11 cellular contexts compared by ENCODE assay signal in the genomic region with DNA sequence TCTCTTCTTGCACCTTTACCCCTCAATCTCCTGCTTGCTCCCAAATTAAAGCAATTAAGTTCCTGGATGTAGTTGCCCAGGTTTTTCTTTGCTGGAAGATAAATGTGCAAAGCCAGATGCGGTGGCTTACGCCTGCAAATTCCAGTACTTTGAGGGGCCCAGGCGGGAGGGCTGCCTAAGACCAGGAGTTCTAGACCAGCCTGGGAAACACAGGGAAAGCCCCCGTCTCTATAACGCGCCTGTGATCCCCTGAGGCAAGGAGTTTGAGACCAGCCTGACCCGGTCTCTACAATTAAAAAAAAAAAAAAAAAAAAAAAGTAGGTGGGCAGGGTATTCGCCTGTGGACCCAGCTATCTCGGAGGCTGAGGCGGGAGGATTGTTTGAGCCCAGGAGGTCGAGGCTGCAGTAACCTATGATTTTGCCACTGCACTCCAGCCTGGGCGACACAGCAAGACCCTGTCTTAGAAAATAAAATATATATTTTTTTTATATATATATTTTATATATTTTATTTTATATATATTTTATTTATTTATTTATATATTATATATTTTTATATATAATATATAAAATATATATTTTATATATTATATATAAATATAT. TPM values are rescaled to one million over a fixed set of nuclear protein-coding genes. Genes with fewer than 3 reads are reported as not detected.
DNase-seq lines count a peak whose midpoint lies in the region; ATAC-seq, FAIRE-seq and TF ChIP-seq lines count a peak whose summit lies in the region.
"Had no signal": no experiment of that assay in that cellular context is flagged by ENCODE, and none has a peak within 500 bp of the region (broad histone marks: within the 10 kb centered on the region; RNA-seq: fewer than 3 reads in every experiment).

No MANE protein-coding gene starts in this region.

- no peak for TF ChIP-seq CTCF in keratinocyte (optimal IDR thresholded peaks at IDR 0.05 in 1 of 3, IDR thresholded peaks at IDR 0.05 in 1 of 3, conservative IDR thresholded peaks at IDR 0.05 in 1 of 3; ENCODE audit: extremely low read depth in 1 of 3, insufficient read depth in 2 of 3, low read length in 3 of 3)

- peak overlapping the region; percentile 74 for H3K4me3 Mint-ChIP-seq in T-helper 2 cell treated with Interferon-gamma antibody and Interleukin-4, amounts not matched to agents 5 μg/mL and 100 μg/mL, for 36 hours
- peak overlapping the region; percentile 53 for H3K4me3 Mint-ChIP-seq in activated CD8-positive, alpha-beta T cell treated with anti-CD3 and anti-CD28 coated beads, Interleukin-2, amount 10 ng/mL, durations not matched to agents 7 days and 5 days
- peak overlapping the region; percentile 79 to 89 for H3K4me3 Mint-ChIP-seq in stimulated activated naive CD8-positive, alpha-beta T cell treated with anti-CD3 and anti-CD28 coated beads, Interleukin-15, amount 100 ng/mL, for 72 hours

- no peaks in the 10 kb centered on the region for H3K36me3 Mint-ChIP-seq in T-helper 2 cell treated with Interferon-gamma antibody and Interleukin-4, amounts not matched to agents 5 μg/mL and 100 μg/mL, for 36 hours (ENCODE audit: low read depth)
- no peaks in the 10 kb centered on the region for H3K36me3 Mint-ChIP-seq in activated CD8-positive, alpha-beta T cell treated with anti-CD3 and anti-CD28 coated beads, Interleukin-2, amount 10 ng/mL, durations not matched to agents 7 days and 5 days (ENCODE audit: low read depth)

- H3K9me1 ChIP-seq in keratinocyte (ENCODE audit: control insufficient read depth, extremely low read depth, insufficient read depth, low read length): no peaks in the 10 kb centered on the region

- no peaks in the 10 kb centered on the region for H3K9me3 ChIP-seq in keratinocyte (ENCODE audit: control insufficient read depth, low read depth, low read length)

- H3K79me2 ChIP-seq in keratinocyte (ENCODE audit: control insufficient read depth, insufficient read depth, low read length): no peaks in the 10 kb centered on the region

- DNase-seq in T-helper 2 cell treated with Interferon-gamma antibody and Interleukin-4, amounts not matched to agents 5 μg/mL and 100 μg/mL, for 36 hours (ENCODE audit: low spot score): no peak
- DNase-seq in T-helper 2 cell (no peak), keratinocyte (ENCODE audit: low read depth, low spot score) (no peak), AG08396 (ENCODE audit: low spot score) (no peak)
- no peak for DNase-seq in activated CD8-positive, alpha-beta T cell treated with anti-CD3 and anti-CD28 coated beads, Interleukin-2, amount 10 ng/mL, durations not matched to agents 7 days and 5 days
- peak in 1 of 2 donors; percentile 3 for DNase-seq in stimulated activated naive CD8-positive, alpha-beta T cell treated with anti-CD3 and anti-CD28 coated beads, Interleukin-15, amount 100 ng/mL, for 72 hours
- DNase-seq: AML-193, HCEC 1CT, Karpas-422 had no signal

- no peaks in the 10 kb centered on the region for H3K36me3 ChIP-seq in keratinocyte (ENCODE audit: control insufficient read depth in 2 of 2, extremely low read depth in 1 of 2, insufficient read depth in 2 of 2, low read length in 2 of 2)

- FAIRE-seq in keratinocyte (lab: Jason Lieb, UNC): no peak

- H3K4me1 Mint-ChIP-seq in T-helper 2 cell treated with Interferon-gamma antibody and Interleukin-4, amounts not matched to agents 5 μg/mL and 100 μg/mL, for 36 hours (ENCODE audit: low read depth): peaks cover 14% of the 10 kb centered on the region
- H3K4me1 Mint-ChIP-seq in activated CD8-positive, alpha-beta T cell treated with anti-CD3 and anti-CD28 coated beads, Interleukin-2, amount 10 ng/mL, durations not matched to agents 7 days and 5 days (ENCODE audit: low read depth): peaks cover 21% of the 10 kb centered on the region
- H3K4me1 Mint-ChIP-seq in stimulated activated naive CD8-positive, alpha-beta T cell treated with anti-CD3 and anti-CD28 coated beads, Interleukin-15, amount 100 ng/mL, for 72 hours: peaks cover 32% of the 10 kb centered on the region

- H3K9ac ChIP-seq in keratinocyte (ENCODE audit: control insufficient read depth, extremely low read depth, insufficient read depth, low read length): no peak overlapping the region

- H3K4me3 ChIP-seq in keratinocyte (ENCODE audit: control insufficient read depth in 2 of 3, extremely low read depth in 1 of 3, insufficient read depth in 2 of 3, low read depth in 1 of 3, low read length in 3 of 3): peak overlapping the region; percentile 23 to 40 (median 35)

- peaks cover 41% of the 10 kb centered on the region for H3K27me3 Mint-ChIP-seq in T-helper 2 cell treated with Interferon-gamma antibody and Interleukin-4, amounts not matched to agents 5 μg/mL and 100 μg/mL, for 36 hours (ENCODE audit: low read depth)
- peaks cover 46% of the 10 kb centered on the region for H3K27me3 Mint-ChIP-seq in activated CD8-positive, alpha-beta T cell treated with anti-CD3 and anti-CD28 coated beads, Interleukin-2, amount 10 ng/mL, durations not matched to agents 7 days and 5 days (ENCODE audit: low read depth)
- H3K27me3 Mint-ChIP-seq in stimulated activated naive CD8-positive, alpha-beta T cell treated with anti-CD3 and anti-CD28 coated beads, Interleukin-15, amount 100 ng/mL, for 72 hours: peaks cover 35% of the 10 kb centered on the region

- H4K20me1 ChIP-seq in keratinocyte (ENCODE audit: control insufficient read depth, extremely low read depth, insufficient read depth, low read length): no peaks in the 10 kb centered on the region

- dilution Hi-C loops in keratinocyte (cut with MboI; ENCODE audit: extremely low pct_ligation_motif_present, low sequenced_read_pairs): no loop called here

- peak overlapping the region; percentile 65 for H3K4me2 ChIP-seq in keratinocyte (ENCODE audit: control insufficient read depth, extremely low read depth, insufficient read depth, low read depth, low read length)

- CTCF ChIA-PET in activated CD8-positive, alpha-beta T cell treated with anti-CD3 and anti-CD28 coated beads, Interleukin-2, amount 10 ng/mL, durations not matched to agents 7 days and 5 days (lab: Charles Lee): interaction anchor here (1.6 kb wide), 1 partner anchor 75 kb away, joined by 9 read pairs; no protein-coding TSS in a partner anchor

- POLR2A ChIA-PET in activated CD8-positive, alpha-beta T cell treated with anti-CD3 and anti-CD28 coated beads, Interleukin-2, amount 10 ng/mL, durations not matched to agents 7 days and 5 days (lab: Charles Lee): no interaction called here

- peaks cover 14% of the 10 kb centered on the region for H3K27me3 ChIP-seq in keratinocyte (ENCODE audit: control insufficient read depth, extremely low read depth, insufficient read depth, low read length)

- peaks cover 11% of the 10 kb centered on the region for H3K4me1 ChIP-seq in keratinocyte (ENCODE audit: control insufficient read depth, extremely low read depth, insufficient read depth, low read length)

- no peaks in the 10 kb centered on the region for H3K9me3 Mint-ChIP-seq in T-helper 2 cell treated with Interferon-gamma antibody and Interleukin-4, amounts not matched to agents 5 μg/mL and 100 μg/mL, for 36 hours
- H3K9me3 Mint-ChIP-seq in activated CD8-positive, alpha-beta T cell treated with anti-CD3 and anti-CD28 coated beads, Interleukin-2, amount 10 ng/mL, durations not matched to agents 7 days and 5 days (ENCODE audit: insufficient read depth): no peaks in the 10 kb centered on the region
- H3K9me3 Mint-ChIP-seq in stimulated activated naive CD8-positive, alpha-beta T cell treated with anti-CD3 and anti-CD28 coated beads, Interleukin-15, amount 100 ng/mL, for 72 hours: no peaks in the 10 kb centered on the region

- peak overlapping the region; percentile 39 for H2AFZ ChIP-seq in keratinocyte (ENCODE audit: control insufficient read depth, low read length)

- H3K27ac ChIP-seq in keratinocyte (ENCODE audit: control insufficient read depth, insufficient read depth, low read length): no peak overlapping the region

- H3K27ac Mint-ChIP-seq in T-helper 2 cell treated with Interferon-gamma antibody and Interleukin-4, amounts not matched to agents 5 μg/mL and 100 μg/mL, for 36 hours: no peak overlapping the region
- H3K27ac Mint-ChIP-seq in activated CD8-positive, alpha-beta T cell treated with anti-CD3 and anti-CD28 coated beads, Interleukin-2, amount 10 ng/mL, durations not matched to agents 7 days and 5 days: no peak overlapping the region
- H3K27ac Mint-ChIP-seq in stimulated activated naive CD8-positive, alpha-beta T cell treated with anti-CD3 and anti-CD28 coated beads, Interleukin-15, amount 100 ng/mL, for 72 hours: no peak overlapping the region

- ATAC-seq in activated CD8-positive, alpha-beta T cell treated with anti-CD3 and anti-CD28 coated beads, Interleukin-2, amount 10 ng/mL, durations not matched to agents 7 days and 5 days: no peak
- no peak for ATAC-seq in stimulated activated naive CD8-positive, alpha-beta T cell treated with anti-CD3 and anti-CD28 coated beads, Interleukin-15, amount 100 ng/mL, for 72 hours
- ATAC-seq in GM18873 (IDR thresholded peaks at IDR 0.05; ENCODE audit: low FRiP score, unreplicated experiment) (no peak), HG02973 (IDR thresholded peaks at IDR 0.05; ENCODE audit: unreplicated experiment) (no peak)

RNA-seq across cellular contexts. Expression of gene DCDC2, which starts 0.5 kb away (rescaled TPM):
- total RNA-seq in activated CD8-positive, alpha-beta T cell treated with anti-CD3 and anti-CD28 coated beads, Interleukin-2, amount 10 ng/mL, durations not matched to agents 7 days and 5 days: not detected
- polyA plus RNA-seq in keratinocyte: 0.03 to 0.10 TPM (median 0.08 TPM) in 3 replicates
- polyA plus RNA-seq in keratinocyte (2011; ENCODE audit: low read depth): 0.62 TPM
- 0.04 and 0.05 TPM in 2 replicates for polyA plus RNA-seq in keratinocyte (2011; cell fraction: cytosol; rRNA removed)
- polyA plus RNA-seq in keratinocyte (2011; cell fraction: nucleus; rRNA removed): 0.04 and 0.05 TPM in 2 replicates
- polyA plus RNA-seq in keratinocyte (2012; ENCODE audit: low replicate concordance): 0.05 and 0.23 TPM in 2 replicates
- 0.06 TPM in 1 of 3 replicates, not detected in the others for polyA minus RNA-seq in keratinocyte
- not detected for polyA minus RNA-seq in keratinocyte (2011; cell fraction: cytosol; rRNA and poly(A)+ RNA removed)
- not detected in 2 replicates for polyA minus RNA-seq in keratinocyte (2011; cell fraction: nucleus; rRNA and poly(A)+ RNA removed)

RNA-seq across cellular contexts. Expression of gene MRS2, which starts 44.4 kb away (rescaled TPM):
- 10 to 100 TPM; 20.3 to 21.3 TPM for total RNA-seq in activated CD8-positive, alpha-beta T cell treated with anti-CD3 and anti-CD28 coated beads, Interleukin-2, amount 10 ng/mL, durations not matched to agents 7 days and 5 days
- 19.3 to 26.9 TPM (median 19.8 TPM) in 3 replicates for polyA plus RNA-seq in keratinocyte
- 45.9 TPM for polyA plus RNA-seq in keratinocyte (2011; ENCODE audit: low read depth)
- 19.0 and 26.8 TPM in 2 replicates for polyA plus RNA-seq in keratinocyte (2011; cell fraction: cytosol; rRNA removed)
- 18.6 and 22.9 TPM in 2 replicates for polyA plus RNA-seq in keratinocyte (2011; cell fraction: nucleus; rRNA removed)
- 18.4 and 20.2 TPM in 2 replicates for polyA plus RNA-seq in keratinocyte (2012; ENCODE audit: low replicate concordance)
- 4.8 to 27.8 TPM (median 14.4 TPM) in 3 replicates for polyA minus RNA-seq in keratinocyte
- 29.9 TPM for polyA minus RNA-seq in keratinocyte (2011; cell fraction: cytosol; rRNA and poly(A)+ RNA removed)
- polyA minus RNA-seq in keratinocyte (2011; cell fraction: nucleus; rRNA and poly(A)+ RNA removed): 9.9 and 16.4 TPM in 2 replicates
